1 cellular context compared by ENCODE assay signal in genomic region chr6:16821834-16822264, GRCh38.
TF ChIP-seq lines count a peak whose summit lies in the region.

No MANE protein-coding gene starts in this region.

TF ChIP-seq in HepG2, 621 proteins besides CTCF, POLR2A, EP300 and RAD21 (continued from another document and continues in another):
- TF ChIP-seq TFDP1 (CRISPR knock-in tag; IDR thresholded peaks at IDR 0.05; ENCODE audit: borderline replicate concordance), result peak; percentile 40; the same call in 1 of the 2 replicates
- TF ChIP-seq ZGPAT (CRISPR knock-in tag; IDR thresholded peaks at IDR 0.05), result peak; percentile 100
- peak; percentile 90 for TF ChIP-seq ZNF605 (CRISPR knock-in tag; IDR thresholded peaks at IDR 0.05)
- TF ChIP-seq NCOA5 (CRISPR knock-in tag; IDR thresholded peaks at IDR 0.05), result no peak
- TF ChIP-seq GFI1 (CRISPR knock-in tag; IDR thresholded peaks at IDR 0.05; ENCODE audit: borderline replicate concordance), result peak; percentile 96
- peak; percentile 63; the same call in 1 of the 2 replicates for TF ChIP-seq GMEB1 (CRISPR knock-in tag; IDR thresholded peaks at IDR 0.05; ENCODE audit: borderline replicate concordance)
- no peak for TF ChIP-seq SMAD1 (CRISPR knock-in tag; IDR thresholded peaks at IDR 0.05; ENCODE audit: borderline replicate concordance, low read depth)
- TF ChIP-seq HOXA9 (CRISPR knock-in tag; IDR thresholded peaks at IDR 0.05; ENCODE audit: borderline replicate concordance), result no peak
- TF ChIP-seq PAX8 (CRISPR knock-in tag; IDR thresholded peaks at IDR 0.05; ENCODE audit: borderline replicate concordance), result no peak
- peak; percentile 74 for TF ChIP-seq ELF1 (CRISPR knock-in tag; IDR thresholded peaks at IDR 0.05)
- TF ChIP-seq WIZ (CRISPR knock-in tag; IDR thresholded peaks at IDR 0.05), result peak; percentile 79; the same call in 1 of the 2 replicates
- TF ChIP-seq ZSCAN30 (CRISPR knock-in tag; IDR thresholded peaks at IDR 0.05), result peak; percentile 80; the same call in 1 of the 2 replicates
- TF ChIP-seq ZNF878 (CRISPR knock-in tag; IDR thresholded peaks at IDR 0.05), result peak; percentile 93
- peak; percentile 30 for TF ChIP-seq STAG1 (CRISPR knock-in tag; IDR thresholded peaks at IDR 0.05)
- no peak for TF ChIP-seq ZNF484 (CRISPR knock-in tag; IDR thresholded peaks at IDR 0.05; ENCODE audit: borderline replicate concordance, low read depth)
- peak; percentile 84; the same call in 1 of the 2 replicates for TF ChIP-seq AHR (CRISPR knock-in tag; IDR thresholded peaks at IDR 0.05)
- peak; percentile 89; the same call in 1 of the 2 replicates for TF ChIP-seq ZNF710 (CRISPR knock-in tag; IDR thresholded peaks at IDR 0.05; ENCODE audit: borderline replicate concordance)
- TF ChIP-seq LRRFIP1 (CRISPR knock-in tag; conservative IDR thresholded peaks at IDR 0.05), result peak; percentile 55; the same call in 1 of the 2 replicates
- peak; percentile 82 for TF ChIP-seq PBX2 (CRISPR knock-in tag; IDR thresholded peaks at IDR 0.05)
- TF ChIP-seq JARID2 (CRISPR knock-in tag; IDR thresholded peaks at IDR 0.05; ENCODE audit: insufficient replicate concordance), result no peak
- TF ChIP-seq ZNF224 (CRISPR knock-in tag; IDR thresholded peaks at IDR 0.05), result peak; percentile 75; the same call in 1 of the 2 replicates
- TF ChIP-seq XRCC5 (optimal IDR thresholded peaks at IDR 0.05; ENCODE audit: low read length), result peak; percentile 84
- peak; percentile 75; the same call in 1 of the 2 replicates for TF ChIP-seq NFKB2 (CRISPR knock-in tag; IDR thresholded peaks at IDR 0.05; ENCODE audit: borderline replicate concordance)
- peak; percentile 99 for TF ChIP-seq HDAC1 (CRISPR knock-in tag; IDR thresholded peaks at IDR 0.05)
- TF ChIP-seq KDM5A (IDR thresholded peaks at IDR 0.05; ENCODE audit: borderline replicate concordance, low read length), result no peak
- peak; percentile 94 for TF ChIP-seq KDM6A (CRISPR knock-in tag; IDR thresholded peaks at IDR 0.05; ENCODE audit: low read depth)
- TF ChIP-seq ZNF816 (CRISPR knock-in tag; IDR thresholded peaks at IDR 0.05; ENCODE audit: borderline replicate concordance), result peak; percentile 82; the same call in 1 of the 2 replicates
- TF ChIP-seq NR2F6 (IDR thresholded peaks at IDR 0.05), result peak; percentile 90
- peak; percentile 93 for TF ChIP-seq NR2F6 (CRISPR knock-in tag; IDR thresholded peaks at IDR 0.05)
- TF ChIP-seq ZNF720 (CRISPR knock-in tag; IDR thresholded peaks at IDR 0.05), result no peak
- TF ChIP-seq ZNF513 (CRISPR knock-in tag; conservative IDR thresholded peaks at IDR 0.05), result no peak
- peak; percentile 98 for TF ChIP-seq PHF5A (CRISPR knock-in tag; IDR thresholded peaks at IDR 0.05; ENCODE audit: low read depth, unreplicated experiment)
- TF ChIP-seq DR1 (CRISPR knock-in tag; IDR thresholded peaks at IDR 0.05), result no peak
- no peak for TF ChIP-seq ZNF780A (CRISPR knock-in tag; IDR thresholded peaks at IDR 0.05)
- peak; percentile 69; the same call in 1 of the 2 replicates for TF ChIP-seq ZNF558 (CRISPR knock-in tag; IDR thresholded peaks at IDR 0.05; ENCODE audit: borderline replicate concordance)
- TF ChIP-seq ZSCAN21 (CRISPR knock-in tag; IDR thresholded peaks at IDR 0.05; ENCODE audit: borderline replicate concordance), result peak; percentile 90
- 0 out of 2 replicates have a peak, but pooled peaks have one; percentile 47 for TF ChIP-seq MXD1 (CRISPR knock-in tag; IDR thresholded peaks at IDR 0.05)
- peak; percentile 95; the same call in 1 of the 2 replicates for TF ChIP-seq STAT6 (CRISPR knock-in tag; IDR thresholded peaks at IDR 0.05; ENCODE audit: borderline replicate concordance)
- 0 out of 4 replicates have a peak, but pooled peaks of 1 of the 2 experiments have one; percentile 39 for TF ChIP-seq MAFK (conservative IDR thresholded peaks at IDR 0.05 in 1 of 2, IDR thresholded peaks at IDR 0.05 in 1 of 2; ENCODE audit: low read length in 2 of 2)
- TF ChIP-seq ZBTB33 (CRISPR knock-in tag; IDR thresholded peaks at IDR 0.05), result peak; percentile 88
- no peak for TF ChIP-seq HNRNPUL1 (IDR thresholded peaks at IDR 0.05; ENCODE audit: low read depth, low read length)
- no peak for TF ChIP-seq CAMTA2 (CRISPR knock-in tag; IDR thresholded peaks at IDR 0.05; ENCODE audit: borderline replicate concordance)
- peak; percentile 91 for TF ChIP-seq SIX4 (CRISPR knock-in tag; IDR thresholded peaks at IDR 0.05)
- peak; percentile 98 for TF ChIP-seq TRIM24 (CRISPR knock-in tag; IDR thresholded peaks at IDR 0.05)
- peak; percentile 97 for TF ChIP-seq NCOA2 (CRISPR knock-in tag; IDR thresholded peaks at IDR 0.05)
- TF ChIP-seq NR2F1 (CRISPR knock-in tag; IDR thresholded peaks at IDR 0.05), result peak; percentile 79 to 91
- no peak for TF ChIP-seq SATB2 (CRISPR knock-in tag; IDR thresholded peaks at IDR 0.05)
- TF ChIP-seq NFIC (IDR thresholded peaks at IDR 0.05; ENCODE audit: low read length), result peak; percentile 98
- no peak for TF ChIP-seq HNRNPLL (IDR thresholded peaks at IDR 0.05; ENCODE audit: low read depth, low read length, poor library complexity, severe bottlenecking)
- 0 out of 2 replicates have a peak, but pooled peaks have one; percentile 49 for TF ChIP-seq KLF6 (CRISPR knock-in tag; IDR thresholded peaks at IDR 0.05)
